17 cellular contexts compared by ENCODE assay signal in genomic region chr1:190154744-190155143, GRCh38.
A peak's percentile ranks its signal among the peaks of the same experiment; 100 is the strongest.
DNase-seq lines count a peak whose midpoint lies in the region; ATAC-seq, FAIRE-seq and TF ChIP-seq lines count a peak whose summit lies in the region.
"Had no signal": no experiment of that assay in that cellular context is flagged by ENCODE, and none has a peak within 500 bp of the region (broad histone marks: within the 10 kb centered on the region; RNA-seq: fewer than 3 reads in every experiment).

No MANE protein-coding gene starts in this region.

- H3K27me3 ChIP-seq in dorsolateral prefrontal cortex (no peaks in the 10 kb centered on the region), SJCRH30 (no peaks in the 10 kb centered on the region)
- H3K27me3 ChIP-seq: BE2C had no signal

- no peaks in the 10 kb centered on the region for H3K4me1 ChIP-seq in SJCRH30
- H3K4me1 ChIP-seq: BE2C, HAP-1 had no signal

- intact Hi-C loops in dorsolateral prefrontal cortex (cut with DNase I): no loop called here

- DNase-seq in D721Med (ENCODE audit: insufficient read length, low spot score) (no peak), dorsolateral prefrontal cortex (no peak), midbrain (lab: John Stamatoyannopoulos, UW) (peak; percentile 17), SJCRH30 (no peak)
- DNase-seq in stimulated activated naive CD4-positive, alpha-beta T cell (lab: John Stamatoyannopoulos, UW): no peak
- DNase-seq: BE2C; CD4-positive, alpha-beta T cell; DMS 273 treated with DMSO at 0.1 percent for 48 hours; DMS53; DND-41; EL had no signal

- H3K36me3 ChIP-seq in SJCRH30: no peaks in the 10 kb centered on the region
- H3K36me3 ChIP-seq: BE2C, HAP-1 had no signal

- no peak for ATAC-seq in HG03565 (IDR thresholded peaks at IDR 0.05; ENCODE audit: unreplicated experiment)
- ATAC-seq: GM12878 had no signal

- peak; percentile 69 for FAIRE-seq in D721Med (lab: Jason Lieb, UNC)
- FAIRE-seq: GM12878, GM19239 had no signal

- peak overlapping the region in 44 of 59 donors; percentile 1 to 79 (median 31) for H3K27ac ChIP-seq in dorsolateral prefrontal cortex
- peak overlapping the region; percentile 73 for H3K27ac ChIP-seq in temporal lobe (ENCODE audit: low read depth, low read length)
- H3K27ac ChIP-seq in SJCRH30: no peak overlapping the region
- H3K27ac ChIP-seq: C4-2B had no signal

- no peaks in the 10 kb centered on the region for H3K9me3 ChIP-seq in SJCRH30 (replicated peaks)
- H3K9me3 ChIP-seq: BE2C, HAP-1 had no signal

- TF ChIP-seq CTCF in D721Med (IDR thresholded peaks at IDR 0.05; ENCODE audit: insufficient read depth, missing control alignments): no peak
- no peak for TF ChIP-seq CTCF in dorsolateral prefrontal cortex (IDR thresholded peaks at IDR 0.05 in 54 of 56, conservative IDR thresholded peaks at IDR 0.05 in 2 of 56; ENCODE audit: low read depth in 1 of 56, partially characterized antibody in 56 of 56)

- H3K4me3 ChIP-seq in dorsolateral prefrontal cortex (no peak overlapping the region), SJCRH30 (no peak overlapping the region)
- H3K4me3 ChIP-seq: GM12878, HAP-1 had no signal
